ENCODE assay signal across 10 cellular contexts in genomic region chr5:127601111-127601510, GRCh38. TPM values are rescaled to one million over a fixed set of nuclear protein-coding genes. Genes with fewer than 3 reads are reported as not detected.
"Had no signal": no experiment of that assay in that cellular context is flagged by ENCODE, and none has a peak within 500 bp of the region (broad histone marks: within the 10 kb centered on the region; RNA-seq: fewer than 3 reads in every experiment).

No MANE protein-coding gene starts in this region.

- ATAC-seq: HCT116, HepG2 had no signal

- H3K4me3 ChIP-seq: GM23248 had no signal

- FAIRE-seq: H54, HepG2 had no signal

- DNase-seq: GM23248, GOT3, H9, HFFc6 had no signal

- H3K9ac ChIP-seq: GM23248 had no signal

- H3K27ac ChIP-seq: GM23248, HL-60 had no signal

RNA-seq across cellular contexts. Expression of gene CTXN3, which starts 47.8 kb away (rescaled TPM):
- total RNA-seq: GM23248, H9, HepG2, HFFc6, HT1080 had no signal
- polyA plus RNA-seq: GM23248, HepG2, IgD-negative memory B cell had no signal
